ENCODE assay signal across 18 cellular contexts in genomic region chr20:775679-776135, GRCh38. TPM values are rescaled to one million over a fixed set of nuclear protein-coding genes. Genes with fewer than 3 reads are reported as not detected.
DNase-seq lines count a peak whose midpoint lies in the region; ATAC-seq, FAIRE-seq and TF ChIP-seq lines count a peak whose summit lies in the region.
"Had no signal": no experiment of that assay in that cellular context is flagged by ENCODE, and none has a peak within 500 bp of the region (broad histone marks: within the 10 kb centered on the region; RNA-seq: fewer than 3 reads in every experiment).

No MANE protein-coding gene starts in this region.

- H3K27me3 ChIP-seq in HCT116 (ENCODE audit: insufficient read depth, low read length) = no peaks in the 10 kb centered on the region
- H3K27me3 ChIP-seq in H1 (replicated peaks in 1 of 4; ENCODE audit: control insufficient read depth in 3 of 4, extremely low read depth in 1 of 4, insufficient read depth in 3 of 4, low read length in 3 of 4) = no peaks in the 10 kb centered on the region
- H3K27me3 ChIP-seq in keratinocyte (ENCODE audit: control insufficient read depth, extremely low read depth, insufficient read depth, low read length) = no peaks in the 10 kb centered on the region
- no peaks in the 10 kb centered on the region for H3K27me3 ChIP-seq in thyroid gland

- peak; percentile 22 for DNase-seq in HCT116 (ENCODE audit: low read depth, low spot score)
- DNase-seq in H1 (ENCODE audit: low read depth in 1 of 2, low spot score in 2 of 2) = peak; percentile 31 to 81
- no peak for DNase-seq in keratinocyte (ENCODE audit: low read depth, low spot score)
- no peak for DNase-seq in GM20000 (ENCODE audit: low spot score)
- DNase-seq in hepatic stellate cell (ENCODE audit: low spot score) = no peak
- DNase-seq in thyroid gland = no peak
- DNase-seq: activated CD4-positive, CD25-positive, alpha-beta regulatory T cell treated with anti-CD3 and anti-CD28 coated beads, Interleukin-2, amount 50 U/mL, for 72 hours; activated CD8-positive, alpha-beta memory T cell treated with anti-CD3 and anti-CD28 coated beads, Interleukin-2, amount 10 ng/mL, durations not matched to agents 7 days and 5 days; activated effector memory CD4-positive, alpha-beta T cell treated with Interleukin-2 at 50 U/mL for 16 hours; CD8-positive, alpha-beta T cell; cerebellar nuclear complex; foreskin fibroblast; NCI-H1694 treated with DMSO at 0.1 percent for 48 hours; NCI-H69 had no signal

- H3K36me3 ChIP-seq in HCT116 (ENCODE audit: control insufficient read depth in 1 of 2, insufficient read depth in 2 of 2, low read length in 2 of 2) (no peaks in the 10 kb centered on the region), H1 (ENCODE audit: control insufficient read depth in 2 of 4, insufficient read depth in 4 of 4, low read length in 3 of 4) (no peaks in the 10 kb centered on the region), keratinocyte (ENCODE audit: control insufficient read depth in 2 of 2, extremely low read depth in 1 of 2, insufficient read depth in 2 of 2, low read length in 2 of 2) (no peaks in the 10 kb centered on the region), thyroid gland (no peaks in the 10 kb centered on the region)

- H2AFZ ChIP-seq in HCT116 (ENCODE audit: low read depth, low read length, poor library complexity, severe bottlenecking) (peak overlapping the region; percentile 89), H1 (ENCODE audit: low read length) (peak overlapping the region; percentile 54; the same call in 1 of the 2 replicates), keratinocyte (ENCODE audit: control insufficient read depth, low read length) (peak overlapping the region; percentile 56)

- H3K9me1 ChIP-seq in keratinocyte (ENCODE audit: control insufficient read depth, extremely low read depth, insufficient read depth, low read length) = no peaks in the 10 kb centered on the region

- RAD21 ChIA-PET in HCT116 (lab: Charles Lee; ENCODE audit: low non-redundant PET in 1 of 2, low total read pairs in 2 of 2, uncharacterized antibody in 2 of 2, unreplicated experiment in 2 of 2) = no interaction called here

- peak overlapping the region; percentile 80; the same call in 1 of the 2 replicates for H2BK12ac ChIP-seq in H1 (ENCODE audit: low read depth, low read length)

- no peak for TF ChIP-seq EP300 in H1 (IDR thresholded peaks at IDR 0.05; ENCODE audit: borderline replicate concordance in 1 of 2, low read depth in 2 of 2, low read length in 2 of 2)

- no peaks in the 10 kb centered on the region for H3K79me1 ChIP-seq in H1 (ENCODE audit: low read depth, low read length)

- H4K20me1 ChIP-seq in HCT116 (ENCODE audit: insufficient read depth) (no peaks in the 10 kb centered on the region), H1 (replicated peaks in 1 of 2; ENCODE audit: control insufficient read depth in 1 of 2, insufficient read depth in 2 of 2, low read length in 2 of 2) (no peaks in the 10 kb centered on the region), keratinocyte (ENCODE audit: control insufficient read depth, extremely low read depth, insufficient read depth, low read length) (no peaks in the 10 kb centered on the region)

- no peak for TF ChIP-seq POLR2A in HCT116 (IDR thresholded peaks at IDR 0.05; ENCODE audit: borderline replicate concordance, extremely low read depth, insufficient read depth, insufficient read length)
- no peak for TF ChIP-seq POLR2A in H1 (IDR thresholded peaks at IDR 0.05; ENCODE audit: control extremely low read depth in 1 of 2, low read depth in 2 of 2, low read length in 2 of 2)
- TF ChIP-seq POLR2A in thyroid gland (IDR thresholded peaks at IDR 0.05) = no peak

- H4K8ac ChIP-seq in H1 (ENCODE audit: extremely low read depth, insufficient read depth, low read length) = peak overlapping the region; percentile 45; the same call in 1 of the 2 replicates

- no TSS peak for BruUV-seq in HCT116 (replicated peaks; lab: Mats Ljungman, UMichigan)

- ATAC-seq in HCT116 (peak; percentile 94), GM19328 (IDR thresholded peaks at IDR 0.05; ENCODE audit: unreplicated experiment) (no peak)
- ATAC-seq: activated CD8-positive, alpha-beta memory T cell treated with anti-CD3 and anti-CD28 coated beads, Interleukin-2, amount 10 ng/mL, durations not matched to agents 7 days and 5 days; CD8-positive, alpha-beta T cell had no signal

- H3K27ac ChIP-seq in 22Rv1 (0 out of 2 replicates have a peak overlapping the region, but pooled peaks have one; percentile 33), HCT116 (ENCODE audit: low read depth, low read length) (no peak overlapping the region; the same call in 1 of the 2 replicates), H1 (ENCODE audit: low read depth, low read length) (no peak overlapping the region), keratinocyte (ENCODE audit: control insufficient read depth, insufficient read depth, low read length) (no peak overlapping the region), thyroid gland (no peak overlapping the region)

- H3K9me2 ChIP-seq in HCT116 (ENCODE audit: insufficient read depth) = no peaks in the 10 kb centered on the region

- WGBS in H1 (ENCODE audit: extremely low coverage in 1 of 2, insufficient coverage in 1 of 2, insufficient read length in 1 of 2, insufficient replicate concordance in 2 of 2, low coverage in 1 of 2, low lambda C conversion rate in 2 of 2, missing lambda C conversion rate in 1 of 2), 2 experiments = 29% methylated on average over 10 of the region's 11 CpGs; no CpG with 5 or more reads in 1 of the 2 experiments
- WGBS in thyroid gland, 2 donors = 23 to 30% methylated on average over 6 to 10 of the region's 11 CpGs

- H3K9me3 ChIP-seq in HCT116 (ENCODE audit: control insufficient read depth in 1 of 2, insufficient read depth in 1 of 2, low read depth in 1 of 2, low read length in 2 of 2) (no peaks in the 10 kb centered on the region), H1 (ENCODE audit: insufficient read depth in 2 of 2, low read depth in 1 of 2, low read length in 1 of 2) (no peaks in the 10 kb centered on the region), keratinocyte (ENCODE audit: control insufficient read depth, low read depth, low read length) (no peaks in the 10 kb centered on the region), thyroid gland (no peaks in the 10 kb centered on the region)

- TF ChIP-seq RAD21 in HCT116 (IDR thresholded peaks at IDR 0.05; ENCODE audit: low read depth) = no peak
- no peak for TF ChIP-seq RAD21 in H1 (IDR thresholded peaks at IDR 0.05 in 1 of 2, conservative IDR thresholded peaks at IDR 0.05 in 1 of 2; ENCODE audit: low read depth in 2 of 2, low read length in 2 of 2)

- H3K9ac ChIP-seq in HCT116 (ENCODE audit: low read length) (peak overlapping the region; percentile 15), H1 (replicated peaks in 1 of 4; ENCODE audit: extremely low read depth in 1 of 4, low read depth in 3 of 4, low read length in 3 of 4) (no peak overlapping the region), keratinocyte (ENCODE audit: control insufficient read depth, extremely low read depth, insufficient read depth, low read length) (no peak overlapping the region)

- H3K18ac ChIP-seq in H1 (ENCODE audit: extremely low read depth, low read length) = peak overlapping the region; percentile 68; the same call in 1 of the 2 replicates

- H3K23ac ChIP-seq in H1 (ENCODE audit: insufficient read length) = no peak overlapping the region

- no peak overlapping the region for H3K56ac ChIP-seq in H1 (replicated peaks; ENCODE audit: insufficient read length, low read depth, low read length)

- no peak for TF ChIP-seq CTCF in 22Rv1 (IDR thresholded peaks at IDR 0.05)
- no peak for TF ChIP-seq CTCF in HCT116 (IDR thresholded peaks at IDR 0.05 in 2 of 3, conservative IDR thresholded peaks at IDR 0.05 in 1 of 3; ENCODE audit: borderline replicate concordance in 1 of 3, insufficient read depth in 1 of 3, low read depth in 2 of 3, low read length in 2 of 3)
- no peak for TF ChIP-seq CTCF in H1 (IDR thresholded peaks at IDR 0.05; ENCODE audit: control extremely low read depth in 1 of 3, insufficient read depth in 1 of 3, low read depth in 1 of 3, low read length in 3 of 3)
- no peak for TF ChIP-seq CTCF in keratinocyte (optimal IDR thresholded peaks at IDR 0.05 in 1 of 3, IDR thresholded peaks at IDR 0.05 in 1 of 3, conservative IDR thresholded peaks at IDR 0.05 in 1 of 3; ENCODE audit: extremely low read depth in 1 of 3, insufficient read depth in 2 of 3, low read length in 3 of 3)
- no peak for TF ChIP-seq CTCF in GM20000 (IDR thresholded peaks at IDR 0.05; ENCODE audit: extremely low read depth, missing control alignments)
- TF ChIP-seq CTCF in thyroid gland (IDR thresholded peaks at IDR 0.05) = no peak

- peak overlapping the region; percentile 86; the same call in 1 of the 2 replicates for H2BK20ac ChIP-seq in H1 (ENCODE audit: low read length)

- H3K23me2 ChIP-seq in H1 (ENCODE audit: low read depth, low read length) = 0 out of 2 replicates have a peak, but pooled peaks cover 3% of the 10 kb centered on the region

- no peak overlapping the region for H2BK120ac ChIP-seq in H1 (replicated peaks; ENCODE audit: low read depth, low read length)

- peak overlapping the region; percentile 43 to 59 for H3K4me3 ChIP-seq in HCT116 (replicated peaks in 1 of 2; ENCODE audit: low read depth in 1 of 2, low read length in 2 of 2)
- peak overlapping the region in 1 of 4 experiments; percentile 37; a peak in 5 of 8 replicates for H3K4me3 ChIP-seq in H1 (ENCODE audit: extremely low read depth in 1 of 4, insufficient read depth in 2 of 4, low read depth in 3 of 4, low read length in 4 of 4)
- H3K4me3 ChIP-seq in keratinocyte (ENCODE audit: control insufficient read depth in 2 of 3, extremely low read depth in 1 of 3, insufficient read depth in 2 of 3, low read depth in 1 of 3, low read length in 3 of 3) = no peak overlapping the region
- H3K4me3 ChIP-seq in thyroid gland (replicated peaks in 1 of 3) = no peak overlapping the region

- H3K4me1 ChIP-seq in HCT116 (ENCODE audit: control insufficient read depth in 1 of 2, insufficient read depth in 2 of 2, low read length in 2 of 2) = peaks cover 4 to 18% of the 10 kb centered on the region in 2 experiments; a peak in 3 of 4 replicates
- peaks cover 3 to 13% (median 11%) of the 10 kb centered on the region in 4 experiments; a peak in 5 of 7 replicates for H3K4me1 ChIP-seq in H1 (replicated peaks in 1 of 4; ENCODE audit: control insufficient read depth in 3 of 4, insufficient read depth in 4 of 4, low read length in 3 of 4)
- no peaks in the 10 kb centered on the region for H3K4me1 ChIP-seq in keratinocyte (ENCODE audit: control insufficient read depth, extremely low read depth, insufficient read depth, low read length)
- no peaks in the 10 kb centered on the region for H3K4me1 ChIP-seq in thyroid gland

- H2BK5ac ChIP-seq in H1 (ENCODE audit: low read depth, low read length) = peak overlapping the region; percentile 71

- H3K4me2 ChIP-seq in HCT116 (ENCODE audit: low read length) (peak overlapping the region; percentile 83), H1 (ENCODE audit: insufficient read depth in 1 of 2, low read depth in 2 of 2, low read length in 2 of 2) (peak overlapping the region; percentile 60 to 61), keratinocyte (ENCODE audit: control insufficient read depth, extremely low read depth, insufficient read depth, low read depth, low read length) (no peak overlapping the region)

- no peak for FAIRE-seq in H1 (lab: Jason Lieb, UNC)
- FAIRE-seq in keratinocyte (lab: Jason Lieb, UNC) = no peak

- no peak overlapping the region for H3K4ac ChIP-seq in H1 (replicated peaks; ENCODE audit: insufficient read length, low read depth, low read length)

- CTCF ChIA-PET in HCT116 (lab: Charles Lee) (interaction anchor here (0.8 to 2.1 kb wide), 3 partner anchors 15 to 178 kb away, joined by 4 to 8 read pairs (median 6); no protein-coding TSS in a partner anchor), H1 (lab: Charles Lee; ENCODE audit: partially characterized antibody) (interaction anchor here (0.6 to 1.7 kb wide), 7 partner anchors 10 to 212 kb away, joined by 3 to 7 read pairs (median 4); no protein-coding TSS in a partner anchor)

- dilution Hi-C loops in keratinocyte (cut with MboI; ENCODE audit: extremely low pct_ligation_motif_present, low sequenced_read_pairs) = no loop called here

- peak overlapping the region; percentile 54 for H3K14ac ChIP-seq in H1 (ENCODE audit: insufficient read length)

- intact Hi-C loops in HCT116 (cut with micrococcal nuclease) (no loop called here), thyroid gland (cut with DNase I) (no loop called here)

- no peak overlapping the region for H2AK5ac ChIP-seq in H1 (ENCODE audit: low read depth, low read length)

- peak overlapping the region; percentile 55; the same call in 1 of the 2 replicates for H2BK15ac ChIP-seq in H1 (ENCODE audit: low read length)

- no peak overlapping the region for H4K5ac ChIP-seq in H1 (ENCODE audit: insufficient read length, low read depth, low read length)

- H3K79me2 ChIP-seq in HCT116 (ENCODE audit: insufficient read depth, low read length) (no peaks in the 10 kb centered on the region), H1 (ENCODE audit: control insufficient read depth in 1 of 2, insufficient read depth in 2 of 2, low read length in 2 of 2) (no peaks in the 10 kb centered on the region), keratinocyte (ENCODE audit: control insufficient read depth, insufficient read depth, low read length) (no peaks in the 10 kb centered on the region)

- H4K91ac ChIP-seq in H1 (replicated peaks; ENCODE audit: insufficient read length, low read length) = peak overlapping the region; percentile 45

- POLR2A ChIA-PET in HCT116 (lab: Charles Lee) = no interaction called here
- POLR2A ChIA-PET in H1 (lab: Charles Lee; ENCODE audit: partially characterized antibody) = interaction anchor here (0.7 to 1.1 kb wide), 2 partner anchors 62 to 233 kb away, joined by 3 to 4 read pairs; partner anchors contain the start of gene CSNK2A1

RNA-seq across cellular contexts. Expression of gene SLC52A3, which starts 7.4 kb away (rescaled TPM):
- 10.2 TPM for total RNA-seq in HCT116 (2021; ENCODE audit: unreplicated experiment)
- 9.6 TPM in 2 replicates for polyA plus RNA-seq in HCT116 (2012)
- 3.9 and 4.2 TPM in 2 replicates for total RNA-seq in H1 (2021; fragmentation: NEBNext Ultra II Directional; extraction: Animal tissue kit (Norgen Biotek cat#: 25700))
- polyA plus RNA-seq in H1 (2011; rRNA removed) = 2.3 and 4.2 TPM in 2 replicates
- 1.8 TPM for polyA plus RNA-seq in H1 (2011; cell fraction: cytosol; rRNA removed)
- polyA plus RNA-seq in H1 (2011; cell fraction: nucleus; rRNA removed) = 3.1 TPM
- 1.6 to 2.4 TPM (median 2.0 TPM) in 4 replicates for polyA plus RNA-seq in H1 (2012, experiment 1 of 2)
- 2.2 TPM for polyA plus RNA-seq in H1 (2012, experiment 2 of 2)
- 4.1 TPM for polyA plus RNA-seq in H1 (2013, experiment 1 of 2)
- polyA plus RNA-seq in H1 (2013, experiment 2 of 2) = 4.2 TPM
- 2.0 and 2.7 TPM in 2 replicates for polyA minus RNA-seq in H1 (2011; rRNA and poly(A)+ RNA removed)
- 2.1 TPM for polyA minus RNA-seq in H1 (2011; cell fraction: cytosol; rRNA and poly(A)+ RNA removed)
- polyA minus RNA-seq in H1 (2011; cell fraction: nucleus; rRNA and poly(A)+ RNA removed) = 2.5 TPM
- 0.55 to 1.1 TPM (median 0.84 TPM) in 3 replicates for polyA plus RNA-seq in keratinocyte
- polyA plus RNA-seq in keratinocyte (2011; ENCODE audit: low read depth) = not detected
- polyA plus RNA-seq in keratinocyte (2011; cell fraction: cytosol; rRNA removed) = 0.38 and 0.69 TPM in 2 replicates
- polyA plus RNA-seq in keratinocyte (2011; cell fraction: nucleus; rRNA removed) = 2.1 and 2.6 TPM in 2 replicates
- 0.51 and 1.7 TPM in 2 replicates for polyA plus RNA-seq in keratinocyte (2012; ENCODE audit: low replicate concordance)
- 0.69 to 3.8 TPM (median 1.2 TPM) in 3 replicates for polyA minus RNA-seq in keratinocyte
- polyA minus RNA-seq in keratinocyte (2011; cell fraction: cytosol; rRNA and poly(A)+ RNA removed) = 1.3 TPM
- polyA minus RNA-seq in keratinocyte (2011; cell fraction: nucleus; rRNA and poly(A)+ RNA removed) = 1.8 and 2.0 TPM in 2 replicates
- 1 to 10 TPM in 1 of 4 donors, under 1 TPM in 3; 0.24 to 2.0 (median 0.63) TPM for total RNA-seq in thyroid gland
- total RNA-seq: activated CD8-positive, alpha-beta memory T cell treated with anti-CD3 and anti-CD28 coated beads, Interleukin-2, amount 10 ng/mL, durations not matched to agents 7 days and 5 days; CD8-positive, alpha-beta T cell; RPMI7951 had no signal
- polyA plus RNA-seq: neural cell had no signal

RNA-seq across cellular contexts. Expression of gene FAM110A, which starts 57.8 kb away (rescaled TPM):
- total RNA-seq in HCT116 (2021; ENCODE audit: unreplicated experiment) (26.4 TPM), thyroid gland (10 to 100 TPM in 1 of 4 donors, 1 to 10 TPM in 3; 7.0 to 15.5 (median 8.5) TPM)
- 26.3 and 30.1 TPM in 2 replicates for polyA plus RNA-seq in HCT116 (2012)
- total RNA-seq in H1 (2021; fragmentation: NEBNext Ultra II Directional; extraction: Animal tissue kit (Norgen Biotek cat#: 25700)) = 10.9 and 13.1 TPM in 2 replicates
- polyA plus RNA-seq in H1 (2011; rRNA removed) (10.1 and 18.5 TPM in 2 replicates), keratinocyte (12.3 to 15.5 TPM (median 13.2 TPM) in 3 replicates)
- polyA plus RNA-seq in H1 (2011; cell fraction: cytosol; rRNA removed) = 9.7 TPM
- 15.1 TPM for polyA plus RNA-seq in H1 (2011; cell fraction: nucleus; rRNA removed)
- 4.4 to 8.9 TPM (median 8.4 TPM) in 4 replicates for polyA plus RNA-seq in H1 (2012, experiment 1 of 2)
- 9.9 TPM for polyA plus RNA-seq in H1 (2012, experiment 2 of 2)
- 10.3 TPM for polyA plus RNA-seq in H1 (2013, experiment 1 of 2)
- polyA plus RNA-seq in H1 (2013, experiment 2 of 2) = 10.5 TPM
- polyA minus RNA-seq in H1 (2011; rRNA and poly(A)+ RNA removed) = 1.7 and 3.0 TPM in 2 replicates
- 3.0 TPM for polyA minus RNA-seq in H1 (2011; cell fraction: cytosol; rRNA and poly(A)+ RNA removed)
- polyA minus RNA-seq in H1 (2011; cell fraction: nucleus; rRNA and poly(A)+ RNA removed) = 7.3 TPM
- polyA plus RNA-seq in keratinocyte (2011; ENCODE audit: low read depth) = 14.3 TPM
- 10.4 and 20.6 TPM in 2 replicates for polyA plus RNA-seq in keratinocyte (2011; cell fraction: cytosol; rRNA removed)
- 29.0 and 34.2 TPM in 2 replicates for polyA plus RNA-seq in keratinocyte (2011; cell fraction: nucleus; rRNA removed)
- 16.3 and 19.3 TPM in 2 replicates for polyA plus RNA-seq in keratinocyte (2012; ENCODE audit: low replicate concordance)
- 6.5 to 16.2 TPM (median 7.3 TPM) in 3 replicates for polyA minus RNA-seq in keratinocyte
- polyA minus RNA-seq in keratinocyte (2011; cell fraction: cytosol; rRNA and poly(A)+ RNA removed) = 18.2 TPM
- 6.3 and 7.7 TPM in 2 replicates for polyA minus RNA-seq in keratinocyte (2011; cell fraction: nucleus; rRNA and poly(A)+ RNA removed)

Comparison
In these comparisons a context has a peak if more than half of its experiments do, and no peak if none do; other contexts are left out.
1. DNase-seq: peak in HCT116 (single experiment) and H1 (2 of 2); none in keratinocyte (single experiment), GM20000 (single experiment), hepatic stellate cell (single experiment) and thyroid gland (0 of 2).
2. H3K4me3 ChIP-seq: peak in HCT116 (2 of 2); none in keratinocyte (0 of 3) and thyroid gland (0 of 3).
3. Peak in every context shown above with its lines, with median percentiles within 50 percentile points of each other: H2AFZ ChIP-seq.